9 cellular contexts compared by ENCODE assay signal in the genomic region with DNA sequence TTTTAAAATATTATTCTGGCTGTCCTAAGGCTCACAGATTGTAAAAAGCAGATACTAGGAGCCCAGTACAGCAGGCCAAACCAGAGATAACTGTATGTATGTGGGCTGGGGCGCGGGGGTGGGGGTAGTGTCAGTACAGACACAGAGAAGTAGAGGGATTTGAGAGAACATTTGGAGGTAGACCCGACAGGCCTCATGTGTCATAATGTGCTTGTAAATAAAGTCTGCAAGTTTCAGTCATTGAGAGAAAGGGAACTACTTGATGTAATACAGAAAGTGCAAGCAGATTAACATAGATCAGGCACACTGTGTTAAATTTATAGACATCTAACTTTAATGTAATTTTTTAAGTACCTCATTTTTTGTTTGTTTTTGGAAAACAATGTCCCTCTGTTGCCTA. TPM values are rescaled to one million over a fixed set of nuclear protein-coding genes. Genes with fewer than 3 reads are reported as not detected.
A peak's percentile ranks its signal among the peaks of the same experiment; 100 is the strongest.
DNase-seq lines count a peak whose midpoint lies in the region; ATAC-seq and TF ChIP-seq lines count a peak whose summit lies in the region.
"Had no signal": no experiment of that assay in that cellular context is flagged by ENCODE, and none has a peak within 500 bp of the region (broad histone marks: within the 10 kb centered on the region; RNA-seq: fewer than 3 reads in every experiment).

No MANE protein-coding gene starts in this region.

- TF ChIP-seq POLR2A in esophagus muscularis mucosa (IDR thresholded peaks at IDR 0.05; ENCODE audit: low read depth) = no peak

- no peak for DNase-seq in activated CD4-positive, CD25-positive, alpha-beta regulatory T cell treated with anti-CD3 and anti-CD28 coated beads, Interleukin-2, amount 50 U/mL, for 72 hours
- DNase-seq in activated CD4-positive, alpha-beta T cell treated with anti-CD3 and anti-CD28 coated beads, Interleukin-2, amount 50 U/mL, for 48 hours = peak; percentile 69 to 75
- DNase-seq in stimulated activated CD8-positive, alpha-beta memory T cell treated with anti-CD3 and anti-CD28 coated beads, Interleukin-2, amount 100 ng/mL, for 48 hours (ENCODE audit: low read depth in 2 of 2) = peak; percentile 39 to 57
- DNase-seq in foreskin fibroblast = no peak
- no peak for DNase-seq in SW480 (ENCODE audit: low spot score)
- DNase-seq in esophagus muscularis mucosa (ENCODE audit: extremely low spot score) = no peak

- H3K4me1 ChIP-seq in esophagus muscularis mucosa = no peaks in the 10 kb centered on the region

- no peak for TF ChIP-seq CTCF in foreskin fibroblast (IDR thresholded peaks at IDR 0.05; ENCODE audit: low read depth, low read length)
- TF ChIP-seq CTCF in esophagus muscularis mucosa (IDR thresholded peaks at IDR 0.05) = no peak

- no peaks in the 10 kb centered on the region for H3K27me3 ChIP-seq in esophagus muscularis mucosa

- no peak overlapping the region for H3K4me3 ChIP-seq in foreskin fibroblast (ENCODE audit: low read depth in 1 of 2, low read length in 2 of 2)
- no peak overlapping the region for H3K4me3 ChIP-seq in esophagus muscularis mucosa

- H3K27ac ChIP-seq in esophagus muscularis mucosa (replicated peaks in 1 of 4) = no peak overlapping the region
- H3K27ac ChIP-seq: 22Rv1 had no signal

- intact Hi-C loops in esophagus muscularis mucosa (cut with DNase I) = no loop called here

- TF ChIP-seq EP300 in esophagus muscularis mucosa (IDR thresholded peaks at IDR 0.05) = no peak

- H3K36me3 ChIP-seq in esophagus muscularis mucosa = no peaks in the 10 kb centered on the region

- no peaks in the 10 kb centered on the region for H3K9me3 ChIP-seq in esophagus muscularis mucosa

- ATAC-seq in activated CD4-positive, CD25-positive, alpha-beta regulatory T cell treated with anti-CD3 and anti-CD28 coated beads, Interleukin-2, amount 50 U/mL, for 24 hours = peak; percentile 50 to 64
- peak; percentile 71 for ATAC-seq in HG03045 (IDR thresholded peaks at IDR 0.05; ENCODE audit: unreplicated experiment)

- 67% methylated on average over 3 of the region's 3 CpGs for WGBS in esophagus muscularis mucosa

RNA-seq across cellular contexts. Expression of gene POLI, which starts 7.4 kb away (rescaled TPM):
- 10 to 100 TPM; 19.9 to 28.0 (median 23.1) TPM for total RNA-seq in esophagus muscularis mucosa

RNA-seq across cellular contexts. Expression of gene MBD2, which starts 37.4 kb away (rescaled TPM):
- 10 to 100 TPM; 30.7 to 43.9 (median 40.8) TPM for total RNA-seq in esophagus muscularis mucosa

Comparison
In these comparisons a context has a peak if more than half of its experiments do, and no peak if none do; other contexts are left out.
1. DNase-seq: peak in activated CD4-positive, alpha-beta T cell treated with anti-CD3 and anti-CD28 coated beads, Interleukin-2, amount 50 U/mL, for 48 hours (2 of 2) and stimulated activated CD8-positive, alpha-beta memory T cell treated with anti-CD3 and anti-CD28 coated beads, Interleukin-2, amount 100 ng/mL, for 48 hours (2 of 2); none in activated CD4-positive, CD25-positive, alpha-beta regulatory T cell treated with anti-CD3 and anti-CD28 coated beads, Interleukin-2, amount 50 U/mL, for 72 hours (single experiment), foreskin fibroblast (0 of 2), SW480 (single experiment) and esophagus muscularis mucosa (single experiment).